1 cellular context compared by ENCODE assay signal in genomic region chr10:101441539-101442455, GRCh38.
A peak's percentile ranks its signal among the peaks of the same experiment; 100 is the strongest.
TF ChIP-seq lines count a peak whose summit lies in the region.

No MANE protein-coding gene starts in this region.

TF ChIP-seq in HEK293, 187 proteins besides CTCF, POLR2A, EP300 and RAD21 (continued from another document and continues in another):
- TF ChIP-seq ZNF148 (tag by site-specific recombination; IDR thresholded peaks at IDR 0.05; ENCODE audit: borderline replicate concordance) (no peak), ZNF302 (tag by site-specific recombination; IDR thresholded peaks at IDR 0.05; ENCODE audit: low read depth) (no peak), PRDM2 (tag by site-specific recombination; IDR thresholded peaks at IDR 0.05; ENCODE audit: borderline replicate concordance) (no peak), ZNF426 (tag by site-specific recombination; IDR thresholded peaks at IDR 0.05) (no peak), ZNF623 (tag by site-specific recombination; IDR thresholded peaks at IDR 0.05) (peak; percentile 55), TCF7L2 (IDR thresholded peaks at IDR 0.05; ENCODE audit: borderline replicate concordance, low read depth, low read length) (no peak; the same call in 1 of the 2 replicates), BCL11B (tag by site-specific recombination; IDR thresholded peaks at IDR 0.05; ENCODE audit: low read depth) (peak; percentile 88), HOXC10 (CRISPR knock-in tag; IDR thresholded peaks at IDR 0.05) (no peak), ZNF777 (tag by site-specific recombination; IDR thresholded peaks at IDR 0.05; ENCODE audit: borderline replicate concordance) (no peak), ZNF704 (tag by site-specific recombination; IDR thresholded peaks at IDR 0.05) (no peak), ZNF514 (tag by site-specific recombination; IDR thresholded peaks at IDR 0.05) (no peak), KLF10 (tag by site-specific recombination; IDR thresholded peaks at IDR 0.05) (no peak), ZNF654 (tag by site-specific recombination; IDR thresholded peaks at IDR 0.05; ENCODE audit: low read depth) (peak; percentile 100), SALL2 (tag by site-specific recombination; IDR thresholded peaks at IDR 0.05; ENCODE audit: borderline replicate concordance) (no peak), ZNF175 (tag by site-specific recombination; IDR thresholded peaks at IDR 0.05) (no peak), ZNF560 (tag by site-specific recombination; IDR thresholded peaks at IDR 0.05; ENCODE audit: borderline replicate concordance) (no peak), KLF16 (tag by site-specific recombination; IDR thresholded peaks at IDR 0.05) (peak; percentile 95), EGR2 (tag by site-specific recombination; IDR thresholded peaks at IDR 0.05; ENCODE audit: low read depth) (peak; percentile 65), HOXD13 (CRISPR knock-in tag; IDR thresholded peaks at IDR 0.05; ENCODE audit: borderline replicate concordance) (no peak), ZNF658 (tag by site-specific recombination; IDR thresholded peaks at IDR 0.05) (no peak), ZNF843 (tag by site-specific recombination; IDR thresholded peaks at IDR 0.05) (peak; percentile 85), GFI1B (tag by site-specific recombination; IDR thresholded peaks at IDR 0.05) (peak; percentile 96), ZNF280D (tag by site-specific recombination; IDR thresholded peaks at IDR 0.05) (peak; percentile 94), ZBTB8A (tag by site-specific recombination; IDR thresholded peaks at IDR 0.05) (peak; percentile 69), REPIN1 (tag by site-specific recombination; IDR thresholded peaks at IDR 0.05; ENCODE audit: low read depth) (peak; percentile 87; the same call in 1 of the 2 replicates), ZBTB10 (tag by site-specific recombination; IDR thresholded peaks at IDR 0.05) (peak; percentile 76), ZNF549 (tag by site-specific recombination; IDR thresholded peaks at IDR 0.05) (no peak), ZNF571 (tag by site-specific recombination; IDR thresholded peaks at IDR 0.05) (no peak), ZNF394 (tag by site-specific recombination; IDR thresholded peaks at IDR 0.05; ENCODE audit: borderline replicate concordance) (peak; percentile 81), ZNF600 (tag by site-specific recombination; IDR thresholded peaks at IDR 0.05) (peak; percentile 97), GLI2 (tag by site-specific recombination; IDR thresholded peaks at IDR 0.05; ENCODE audit: borderline replicate concordance, low read depth) (no peak), TSHZ1 (tag by site-specific recombination; IDR thresholded peaks at IDR 0.05; ENCODE audit: borderline replicate concordance) (peak; percentile 99), RBAK (tag by site-specific recombination; IDR thresholded peaks at IDR 0.05) (peak; percentile 27; the same call in 1 of the 2 replicates), SP3 (tag by site-specific recombination; IDR thresholded peaks at IDR 0.05) (peak; percentile 80)
